Comparison of ENCODE assay signal across 15 cellular contexts in the genomic region with DNA sequence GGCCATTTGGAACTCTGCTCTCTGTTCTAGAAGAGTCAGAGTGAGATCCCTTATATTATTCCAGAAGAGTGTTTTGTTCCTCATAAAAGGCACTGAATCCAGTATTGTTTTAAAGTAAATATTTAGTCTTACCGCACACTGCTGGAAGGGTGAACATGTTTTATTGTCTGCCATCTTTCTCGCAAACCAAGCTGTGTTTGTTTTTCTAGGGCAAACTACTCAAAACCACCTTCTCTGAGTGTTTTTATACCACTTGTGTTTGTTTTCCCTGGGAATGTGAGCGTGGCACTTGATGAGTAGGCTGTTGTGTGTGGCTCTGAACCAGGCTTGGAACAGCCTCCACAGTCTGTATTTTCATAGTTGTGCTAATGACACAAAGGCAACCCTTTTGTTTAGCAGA.
DNase-seq lines count a peak whose midpoint lies in the region; TF ChIP-seq lines count a peak whose summit lies in the region.
"Had no signal": no experiment of that assay in that cellular context is flagged by ENCODE, and none has a peak within 500 bp of the region (broad histone marks: within the 10 kb centered on the region; RNA-seq: fewer than 3 reads in every experiment).

No MANE protein-coding gene starts in this region.

- H3K36me3 Mint-ChIP-seq in progenitor cell of endocrine pancreas (ENCODE audit: insufficient read depth): peaks cover 69% of the 10 kb centered on the region
- H3K36me3 Mint-ChIP-seq in CD4-positive, alpha-beta memory T cell: no peaks in the 10 kb centered on the region

- H3K4me1 ChIP-seq in OCI-LY7 (ENCODE audit: insufficient read depth, low read length, poor library complexity, severe bottlenecking) (no peaks in the 10 kb centered on the region), mesenchymal stem cell (ENCODE audit: control insufficient read depth, insufficient read depth, low read depth, low read length) (peaks cover 2% of the 10 kb centered on the region)
- no peaks in the 10 kb centered on the region for H3K4me1 ChIP-seq in CD4-positive, alpha-beta memory T cell (ENCODE audit: insufficient read depth, low read length)
- H3K4me1 ChIP-seq: BLaER1 treated with 17β-estradiol and CSF1 and Interleukin-3, amounts not matched to agents 10 nM and 100 nM had no signal

- no peak overlapping the region for H3K4me2 ChIP-seq in OCI-LY7 (ENCODE audit: low read length)
- H3K4me2 ChIP-seq in mesenchymal stem cell (ENCODE audit: low read length, poor library complexity, severe bottlenecking): no peak overlapping the region
- H3K4me2 ChIP-seq: BLaER1 treated with 17β-estradiol and CSF1 and Interleukin-3, amounts not matched to agents 10 nM and 100 nM had no signal

- peak overlapping the region; percentile 91 for H3K27ac Mint-ChIP-seq in progenitor cell of endocrine pancreas
- no peak overlapping the region for H3K27ac Mint-ChIP-seq in CD4-positive, alpha-beta memory T cell
- H3K27ac Mint-ChIP-seq: nephron had no signal

- no peak overlapping the region for H4K91ac ChIP-seq in mesenchymal stem cell (ENCODE audit: low read length)

- no peak overlapping the region for H4K8ac ChIP-seq in mesenchymal stem cell (ENCODE audit: low read length)

- no peaks in the 10 kb centered on the region for H3K79me2 ChIP-seq in OCI-LY7 (ENCODE audit: insufficient read depth, low read depth, low read length)

- no peak overlapping the region for H3K14ac ChIP-seq in mesenchymal stem cell (ENCODE audit: low read length in 2 of 2)

- H3K27me3 ChIP-seq in CD4-positive, alpha-beta memory T cell (ENCODE audit: insufficient read depth, low read length): no peaks in the 10 kb centered on the region
- H3K27me3 ChIP-seq in mesenchymal stem cell (ENCODE audit: control insufficient read depth in 1 of 2, insufficient read depth in 1 of 2, low read length in 2 of 2): no peaks in the 10 kb centered on the region
- H3K27me3 ChIP-seq: BLaER1 treated with 17β-estradiol and CSF1 and Interleukin-3, amounts not matched to agents 10 nM and 100 nM; heart right ventricle had no signal

- no peak overlapping the region for H3K4ac ChIP-seq in mesenchymal stem cell (ENCODE audit: low read depth in 1 of 2, low read length in 2 of 2)

- DNase-seq in HEK293T (ENCODE audit: extremely low spot score): peak; percentile 18
- DNase-seq in NCI-H2107 (lab: John Stamatoyannopoulos, UW): peak; percentile 43
- DNase-seq in astrocyte of the spinal cord (ENCODE audit: low read depth, low spot score): peak; percentile 66
- DNase-seq in progenitor cell of endocrine pancreas (ENCODE audit: low spot score, unreplicated experiment): no peak
- no peak for DNase-seq in hepatic stellate cell (ENCODE audit: low spot score)
- DNase-seq in OCI-LY7 (ENCODE audit: low spot score): no peak
- no peak for DNase-seq in CD4-positive, alpha-beta memory T cell
- DNase-seq in mesenchymal stem cell: no peak
- DNase-seq: amygdala, GF-D8, heart right ventricle, left ventricle myocardium inferior, SW 1271 had no signal

- H2BK12ac ChIP-seq in mesenchymal stem cell (ENCODE audit: low read length in 2 of 2): no peak overlapping the region

- H3K36me3 ChIP-seq in OCI-LY7 (ENCODE audit: insufficient read depth, low read length): no peaks in the 10 kb centered on the region
- no peaks in the 10 kb centered on the region for H3K36me3 ChIP-seq in CD4-positive, alpha-beta memory T cell (ENCODE audit: insufficient read depth, low read length)
- H3K36me3 ChIP-seq in mesenchymal stem cell (ENCODE audit: control insufficient read depth in 1 of 2, insufficient read depth in 2 of 2, low read depth in 1 of 2, low read length in 2 of 2): peaks cover 7 to 62% of the 10 kb centered on the region in 2 experiments
- H3K36me3 ChIP-seq: BLaER1 treated with 17β-estradiol and CSF1 and Interleukin-3, amounts not matched to agents 10 nM and 100 nM had no signal

- 72% methylated on average over 3 of the region's 3 CpGs for WGBS in mesenchymal stem cell

- no peaks in the 10 kb centered on the region for H3K79me1 ChIP-seq in mesenchymal stem cell (replicated peaks; ENCODE audit: low read length, poor library complexity, severe bottlenecking)

- H3K27me3 Mint-ChIP-seq in progenitor cell of endocrine pancreas: no peaks in the 10 kb centered on the region
- H3K27me3 Mint-ChIP-seq in CD4-positive, alpha-beta memory T cell: peaks cover 1 to 5% of the 10 kb centered on the region in 2 donors

- H2AK5ac ChIP-seq in mesenchymal stem cell (ENCODE audit: low read length, severe bottlenecking): no peak overlapping the region

- H3K23ac ChIP-seq in mesenchymal stem cell (ENCODE audit: low read length in 2 of 2): no peak overlapping the region

- CTCF ChIA-PET in HEK293T (lab: Yijun Ruan, JAX): interaction anchor here (0.5 kb wide), 1 partner anchor 47 kb away, joined by 3 read pairs; no protein-coding TSS in a partner anchor
- CTCF ChIA-PET in OCI-LY7 (lab: Charles Lee; ENCODE audit: unreplicated experiment): interaction anchor here (0.6 kb wide), 1 partner anchor 580 kb away, joined by 6 read pairs; no protein-coding TSS in a partner anchor
- CTCF ChIA-PET in CD4-positive, alpha-beta memory T cell (lab: Charles Lee; ENCODE audit: partially characterized antibody): no interaction called here

- H2BK15ac ChIP-seq in mesenchymal stem cell (ENCODE audit: low read depth, poor library complexity, severe bottlenecking): no peak overlapping the region

- H2BK120ac ChIP-seq in mesenchymal stem cell (ENCODE audit: low read depth, low read length): no peak overlapping the region

- no TSS peak for BruUV-seq in OCI-LY7 (replicated peaks; lab: Mats Ljungman, UMichigan)

- H3K27ac ChIP-seq in OCI-LY7 (ENCODE audit: low read depth, low read length, poor library complexity, severe bottlenecking) (no peak overlapping the region), mesenchymal stem cell (ENCODE audit: low read length, poor library complexity, severe bottlenecking) (no peak overlapping the region)
- no peak overlapping the region for H3K27ac ChIP-seq in CD4-positive, alpha-beta memory T cell (ENCODE audit: low read depth, low read length)
- H3K27ac ChIP-seq: BLaER1 treated with 17β-estradiol and CSF1 and Interleukin-3, amounts not matched to agents 10 nM and 100 nM; heart right ventricle; left ventricle myocardium inferior had no signal

- intact Hi-C loops in OCI-LY7 (cut with micrococcal nuclease; ENCODE audit: unreplicated experiment): no loop called here
- intact Hi-C loops in CD4-positive, alpha-beta memory T cell (cut with micrococcal nuclease): no loop called here

- peaks cover 22% of the 10 kb centered on the region for H3K4me1 Mint-ChIP-seq in progenitor cell of endocrine pancreas (ENCODE audit: low read depth)
- H3K4me1 Mint-ChIP-seq in CD4-positive, alpha-beta memory T cell: no peaks in the 10 kb centered on the region
- H3K4me1 Mint-ChIP-seq: nephron had no signal

- H4K20me1 ChIP-seq in OCI-LY7 (ENCODE audit: insufficient read depth, low read length): no peaks in the 10 kb centered on the region
- H4K20me1 ChIP-seq: BLaER1 treated with 17β-estradiol and CSF1 and Interleukin-3, amounts not matched to agents 10 nM and 100 nM had no signal

- H3K9me3 ChIP-seq in OCI-LY7 (ENCODE audit: low read length) (no peaks in the 10 kb centered on the region), mesenchymal stem cell (ENCODE audit: control insufficient read depth, low read length) (no peaks in the 10 kb centered on the region)
- H3K9me3 ChIP-seq in CD4-positive, alpha-beta memory T cell (ENCODE audit: control insufficient read depth in 1 of 2, low read length in 2 of 2): no peaks in the 10 kb centered on the region
- H3K9me3 ChIP-seq: left ventricle myocardium inferior had no signal

- H3K9me2 ChIP-seq in OCI-LY7 (ENCODE audit: insufficient read depth, low read length): no peaks in the 10 kb centered on the region

- peaks cover 25% of the 10 kb centered on the region for H3K9me3 Mint-ChIP-seq in progenitor cell of endocrine pancreas (ENCODE audit: low read depth)
- peaks cover 0 to 3% (median 0%) of the 10 kb centered on the region in 8 donors for H3K9me3 Mint-ChIP-seq in CD4-positive, alpha-beta memory T cell

- H3K18ac ChIP-seq in mesenchymal stem cell (ENCODE audit: low read depth in 1 of 2, low read length in 2 of 2): no peak overlapping the region

- in situ Hi-C loops in astrocyte of the spinal cord (cut with HindIII; ENCODE audit: low sequenced_read_pairs): no loop called here

- POLR2A ChIA-PET in HEK293T (lab: Yijun Ruan, JAX) (no interaction called here), OCI-LY7 (lab: Charles Lee) (no interaction called here)
- POLR2A ChIA-PET in CD4-positive, alpha-beta memory T cell (lab: Charles Lee; ENCODE audit: partially characterized antibody): no interaction called here

- H2AFZ ChIP-seq in OCI-LY7 (ENCODE audit: low read length) (no peak overlapping the region), mesenchymal stem cell (ENCODE audit: low read depth, low read length) (no peak overlapping the region)

- H3K4me3 ChIP-seq in astrocyte of the spinal cord (ENCODE audit: low read depth, low read length): no peak overlapping the region
- no peak overlapping the region for H3K4me3 ChIP-seq in OCI-LY7 (ENCODE audit: low read depth, low read length, poor library complexity, severe bottlenecking)
- no peak overlapping the region for H3K4me3 ChIP-seq in CD4-positive, alpha-beta memory T cell (ENCODE audit: low read length in 2 of 2)
- no peak overlapping the region for H3K4me3 ChIP-seq in mesenchymal stem cell (ENCODE audit: insufficient read depth in 1 of 2, low read depth in 1 of 2, low read length in 2 of 2)
- H3K4me3 ChIP-seq: BLaER1 treated with 17β-estradiol and CSF1 and Interleukin-3, amounts not matched to agents 10 nM and 100 nM; heart right ventricle; left ventricle myocardium inferior had no signal

- no peak overlapping the region for H3K4me3 Mint-ChIP-seq in progenitor cell of endocrine pancreas (ENCODE audit: low read depth)
- no peak overlapping the region for H3K4me3 Mint-ChIP-seq in CD4-positive, alpha-beta memory T cell
- H3K4me3 Mint-ChIP-seq: nephron had no signal

- no peak overlapping the region for H3K9ac ChIP-seq in mesenchymal stem cell (ENCODE audit: low read length)
- H3K9ac ChIP-seq: BLaER1 treated with 17β-estradiol and CSF1 and Interleukin-3, amounts not matched to agents 10 nM and 100 nM had no signal

- TF ChIP-seq CTCF in astrocyte of the spinal cord (IDR thresholded peaks at IDR 0.05; ENCODE audit: low read depth, low read length): no peak
- TF ChIP-seq CTCF in progenitor cell of endocrine pancreas (IDR thresholded peaks at IDR 0.05; ENCODE audit: unreplicated experiment): no peak
- no peak for TF ChIP-seq CTCF in OCI-LY7 (conservative IDR thresholded peaks at IDR 0.05; ENCODE audit: low read length)

- H2BK5ac ChIP-seq in mesenchymal stem cell (ENCODE audit: low read depth, low read length, poor library complexity, severe bottlenecking): no peak overlapping the region

TF ChIP-seq in HEK293T, 16 proteins besides CTCF, POLR2A, EP300 and RAD21 (continues in another document):
- TF ChIP-seq CTBP1 (IDR thresholded peaks at IDR 0.05; ENCODE audit: borderline replicate concordance): peak; percentile 72; the same call in 1 of the 2 replicates
- TF ChIP-seq ARNT (IDR thresholded peaks at IDR 0.05): peak; percentile 47; the same call in 1 of the 2 replicates
- TF ChIP-seq L3MBTL2 (conservative IDR thresholded peaks at IDR 0.05): 0 out of 2 replicates have a peak, but pooled peaks have one; percentile 5

Comparison
In these comparisons a context has a peak if more than half of its experiments do, and no peak if none do; other contexts are left out.
1. DNase-seq: peak in HEK293T (single experiment), NCI-H2107 (single experiment) and astrocyte of the spinal cord (single experiment); none in progenitor cell of endocrine pancreas (single experiment), hepatic stellate cell (single experiment), OCI-LY7 (single experiment), CD4-positive, alpha-beta memory T cell (0 of 5) and mesenchymal stem cell (single experiment).